ENCODE assay signal across 9 cellular contexts in the genomic region with DNA sequence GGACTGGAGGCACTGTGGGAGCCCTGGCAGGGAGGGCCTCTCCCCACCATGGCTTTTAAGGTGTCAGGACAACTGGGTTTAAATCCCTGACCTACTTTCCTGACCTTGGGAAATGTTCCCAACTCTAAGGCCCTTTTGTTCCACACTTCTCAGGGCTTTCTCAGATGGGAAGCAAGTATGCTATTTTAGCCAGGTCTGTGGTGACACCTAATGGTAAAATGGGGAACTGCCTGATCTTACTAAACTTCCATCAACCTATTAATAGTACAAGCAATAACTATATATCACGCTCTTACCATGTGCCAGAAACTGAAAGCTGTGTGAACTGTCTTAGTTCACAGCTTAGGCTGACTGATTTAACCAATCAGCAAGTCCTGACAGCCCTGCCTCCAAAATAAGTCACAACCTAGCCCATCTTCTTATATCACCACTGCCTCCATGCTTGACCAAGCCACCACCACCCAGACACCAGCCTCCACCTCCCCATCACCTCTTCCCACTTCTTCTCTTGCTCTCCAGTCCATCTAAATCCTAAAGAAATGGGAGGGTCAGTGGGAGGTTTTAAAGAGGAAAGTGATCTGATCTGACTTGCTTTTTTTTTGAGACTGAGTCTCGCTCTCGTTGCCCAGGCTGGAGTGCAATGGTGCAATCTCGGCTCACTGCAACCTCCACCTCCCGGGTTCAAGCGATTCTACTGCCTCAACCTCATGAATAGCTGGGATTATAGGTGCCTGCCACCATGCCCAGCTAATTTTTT. TPM values are rescaled to one million over a fixed set of nuclear protein-coding genes. Genes with fewer than 3 reads are reported as not detected.
DNase-seq lines count a peak whose midpoint lies in the region; TF ChIP-seq lines count a peak whose summit lies in the region.
"Had no signal": no experiment of that assay in that cellular context is flagged by ENCODE, and none has a peak within 500 bp of the region (broad histone marks: within the 10 kb centered on the region; RNA-seq: fewer than 3 reads in every experiment).

No MANE protein-coding gene starts in this region.

- H3K27me3 Mint-ChIP-seq in activated naive CD4-positive, alpha-beta T cell treated with anti-CD3 and anti-CD28 coated beads for 36 hours (ENCODE audit: low read depth) = no peaks in the 10 kb centered on the region
- H3K27me3 Mint-ChIP-seq in osteocyte (ENCODE audit: unreplicated experiment) = peaks cover 36% of the 10 kb centered on the region

- intact Hi-C loops in OCI-LY7 (cut with micrococcal nuclease; ENCODE audit: unreplicated experiment) = loop anchor here (1.0 to 5.0 kb wide), 4 partner anchors 142 to 332 kb away; no protein-coding TSS in a partner anchor
- intact Hi-C loops in activated naive CD4-positive, alpha-beta T cell treated with anti-CD3 and anti-CD28 coated beads for 36 hours (cut with micrococcal nuclease) = loop anchor here (1.0 kb wide), 4 partner anchors 142 to 339 kb away; no protein-coding TSS in a partner anchor

- H2AFZ ChIP-seq in OCI-LY7 (ENCODE audit: low read length) = 0 out of 2 replicates have a peak overlapping the region, but pooled peaks have one; percentile 5

- H4K20me1 ChIP-seq in OCI-LY7 (ENCODE audit: insufficient read depth, low read length) = no peaks in the 10 kb centered on the region

- no peak overlapping the region for H3K27ac Mint-ChIP-seq in activated naive CD4-positive, alpha-beta T cell treated with anti-CD3 and anti-CD28 coated beads for 36 hours
- no peak overlapping the region for H3K27ac Mint-ChIP-seq in osteocyte (ENCODE audit: unreplicated experiment)
- H3K27ac Mint-ChIP-seq: dendritic cell treated with granulocyte-macrophage colony-stimulating factor and Interleukin-4, amounts not matched to agents 40 ng/mL and 50 ng/mL, for 4 days had no signal

- CTCF ChIA-PET in OCI-LY7 (lab: Charles Lee; ENCODE audit: unreplicated experiment) = interaction anchor here (0.6 kb wide), 2 partner anchors 17 to 262 kb away, joined by 3 to 4 read pairs; no protein-coding TSS in a partner anchor
- CTCF ChIA-PET in activated naive CD4-positive, alpha-beta T cell treated with anti-CD3 and anti-CD28 coated beads for 36 hours (lab: Charles Lee) = interaction anchor here (0.6 to 4.8 kb wide), 16 partner anchors 12 to 613 kb away, joined by 3 to 22 read pairs (median 4); no protein-coding TSS in a partner anchor

- H3K4me3 Mint-ChIP-seq in activated naive CD4-positive, alpha-beta T cell treated with anti-CD3 and anti-CD28 coated beads for 36 hours = no peak overlapping the region
- no peak overlapping the region for H3K4me3 Mint-ChIP-seq in osteocyte (ENCODE audit: unreplicated experiment)
- H3K4me3 Mint-ChIP-seq: dendritic cell treated with granulocyte-macrophage colony-stimulating factor and Interleukin-4, amounts not matched to agents 40 ng/mL and 50 ng/mL, for 4 days had no signal

- H3K36me3 ChIP-seq in OCI-LY7 (ENCODE audit: insufficient read depth, low read length) = no peaks in the 10 kb centered on the region

- BruUV-seq in OCI-LY7 (replicated peaks; lab: Mats Ljungman, UMichigan) = no TSS peak

- TF ChIP-seq CTCF in LNCaP clone FGC (IDR thresholded peaks at IDR 0.05; ENCODE audit: control insufficient read depth, extremely low read depth, insufficient read depth) = peak; percentile 81
- peak; percentile 94 for TF ChIP-seq CTCF in OCI-LY7 (conservative IDR thresholded peaks at IDR 0.05; ENCODE audit: low read length)
- TF ChIP-seq CTCF in osteocyte (IDR thresholded peaks at IDR 0.05) = peak; percentile 84

- peaks cover 8% of the 10 kb centered on the region for H3K4me1 ChIP-seq in OCI-LY7 (ENCODE audit: insufficient read depth, low read length, poor library complexity, severe bottlenecking)

- H3K27ac ChIP-seq in OCI-LY7 (ENCODE audit: low read depth, low read length, poor library complexity, severe bottlenecking) = no peak overlapping the region

- peaks cover 4% of the 10 kb centered on the region for H3K4me1 Mint-ChIP-seq in activated naive CD4-positive, alpha-beta T cell treated with anti-CD3 and anti-CD28 coated beads for 36 hours (ENCODE audit: low read depth)
- peaks cover 1% of the 10 kb centered on the region for H3K4me1 Mint-ChIP-seq in osteocyte (ENCODE audit: unreplicated experiment)

- H3K9me3 ChIP-seq in OCI-LY7 (ENCODE audit: low read length) = no peaks in the 10 kb centered on the region

- POLR2A ChIA-PET in OCI-LY7 (lab: Charles Lee) = interaction anchor here (0.8 kb wide), 1 partner anchor 266 kb away, joined by 3 read pairs; no protein-coding TSS in a partner anchor

- no peaks in the 10 kb centered on the region for H3K9me3 Mint-ChIP-seq in activated naive CD4-positive, alpha-beta T cell treated with anti-CD3 and anti-CD28 coated beads for 36 hours
- no peaks in the 10 kb centered on the region for H3K9me3 Mint-ChIP-seq in osteocyte (ENCODE audit: unreplicated experiment)
- H3K9me3 Mint-ChIP-seq: dendritic cell treated with granulocyte-macrophage colony-stimulating factor and Interleukin-4, amounts not matched to agents 40 ng/mL and 50 ng/mL, for 4 days had no signal

- H3K79me2 ChIP-seq in OCI-LY7 (ENCODE audit: insufficient read depth, low read depth, low read length) = no peaks in the 10 kb centered on the region

- H3K4me3 ChIP-seq in LNCaP clone FGC (ENCODE audit: low read depth, low read length) (no peak overlapping the region), OCI-LY7 (ENCODE audit: low read depth, low read length, poor library complexity, severe bottlenecking) (no peak overlapping the region)

- H3K9me2 ChIP-seq in OCI-LY7 (ENCODE audit: insufficient read depth, low read length) = no peaks in the 10 kb centered on the region

- 0 out of 2 replicates have a peak overlapping the region, but pooled peaks have one; percentile 25 for H3K4me2 ChIP-seq in OCI-LY7 (ENCODE audit: low read length)

- no peaks in the 10 kb centered on the region for H3K36me3 Mint-ChIP-seq in activated naive CD4-positive, alpha-beta T cell treated with anti-CD3 and anti-CD28 coated beads for 36 hours (ENCODE audit: low read depth)
- no peaks in the 10 kb centered on the region for H3K36me3 Mint-ChIP-seq in osteocyte (ENCODE audit: unreplicated experiment)

- DNase-seq in GDM1 (lab: John Stamatoyannopoulos, UW) (peak; percentile 46), GOT3 (lab: John Stamatoyannopoulos, UW) (peak; percentile 30), LNCaP clone FGC (ENCODE audit: low read depth) (peak; percentile 72), OCI-LY7 (ENCODE audit: low spot score) (peak; percentile 80), germinal center (ENCODE audit: low spot score) (peak; percentile 79), osteocyte (ENCODE audit: extremely low spot score, unreplicated experiment) (no peak), 8988T (no peak)
- DNase-seq in activated naive CD4-positive, alpha-beta T cell treated with anti-CD3 and anti-CD28 coated beads for 36 hours = peak; percentile 60

RNA-seq across cellular contexts. Expression of gene BLCAP, which starts 6.9 kb away (rescaled TPM):
- total RNA-seq in OCI-LY7 (2014; rRNA removed; shearing (Covaris generic)) = 25.1 and 32.3 TPM in 2 replicates
- total RNA-seq in OCI-LY7 (2022) (55.1 and 57.7 TPM in 2 replicates), osteocyte (71.9 and 74.5 TPM in 2 replicates)
- total RNA-seq in activated naive CD4-positive, alpha-beta T cell treated with anti-CD3 and anti-CD28 coated beads for 36 hours = 10 to 100 TPM; 14.2 to 16.2 TPM

RNA-seq across cellular contexts. Expression of gene NNAT, which starts 13.5 kb away (rescaled TPM):
- total RNA-seq in OCI-LY7 (2014; rRNA removed; shearing (Covaris generic)) = not detected in 2 replicates
- total RNA-seq in OCI-LY7 (2022) = not detected in 2 replicates
- total RNA-seq in activated naive CD4-positive, alpha-beta T cell treated with anti-CD3 and anti-CD28 coated beads for 36 hours = under 1 TPM; 0.50 to 0.91 TPM
- 14.7 and 14.9 TPM in 2 replicates for total RNA-seq in osteocyte

Comparison
In these comparisons a context has a peak if more than half of its experiments do, and no peak if none do; other contexts are left out.
1. DNase-seq: peak in GDM1 (single experiment), GOT3 (single experiment), LNCaP clone FGC (single experiment), OCI-LY7 (single experiment), activated naive CD4-positive, alpha-beta T cell treated with anti-CD3 and anti-CD28 coated beads for 36 hours (single experiment) and germinal center (single experiment); none in osteocyte (single experiment) and 8988T (single experiment).
2. Peak in every context shown above with its lines, with median percentiles within 50 percentile points of each other: CTCF ChIP-seq.